In the genomic region with DNA sequence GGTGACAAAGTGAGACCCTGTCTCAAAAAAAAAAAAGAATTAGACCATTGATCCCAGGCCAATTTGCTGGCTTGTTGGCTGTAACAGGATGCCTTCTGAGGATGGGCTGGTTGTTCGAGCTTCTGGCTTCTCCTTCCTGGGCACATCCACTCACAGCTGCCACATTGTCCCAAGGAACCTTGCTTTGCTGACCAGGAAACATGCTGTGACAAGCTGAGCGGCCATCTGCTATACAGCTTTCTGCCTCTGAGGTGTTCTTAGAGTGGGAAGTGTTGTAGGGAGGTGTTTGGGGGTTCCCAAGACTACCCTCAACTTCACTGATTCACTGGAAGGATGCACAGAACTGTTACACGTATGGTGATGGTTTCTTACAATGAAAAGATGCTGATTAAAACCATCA, we compare ENCODE assay signal across 28 cellular contexts.
"Had no signal": no experiment of that assay in that cellular context is flagged by ENCODE, and none has a peak within 500 bp of the region (broad histone marks: within the 10 kb centered on the region; RNA-seq: fewer than 3 reads in every experiment).

No MANE protein-coding gene starts in this region.

- DNase-seq: dermis blood vessel endothelial cell; effector memory CD4-positive, alpha-beta T cell; foreskin keratinocyte; glutamatergic neuron; heart right ventricle; hypothalamus; immature natural killer cell; islet precursor cell; left ventricle myocardium superior; lower lobe of right lung; naive thymus-derived CD8-positive, alpha-beta T cell; pancreas; right lobe of liver; stimulated activated CD4-positive, alpha-beta T cell treated with anti-CD3 and anti-CD28 coated beads, Interleukin-12 subunit alpha, Interleukin-12 subunit beta, amount 100 ng/mL, for 4 hours; stimulated activated CD4-positive, alpha-beta T cell treated with anti-CD3 and anti-CD28 coated beads, Interleukin-1b, Interleukin-23, amount 100 ng/mL, for 48 hours; stimulated activated CD4-positive, alpha-beta T cell treated with anti-CD3 and anti-CD28 coated beads, Interleukin-4, amount 100 ng/mL, for 1 hour; stimulated activated naive CD8-positive, alpha-beta T cell treated with anti-CD3 and anti-CD28 coated beads, Interleukin-15, Interleukin-2, amounts not matched to agents 100 U/mL and 50 U/mL, for 24 hours had no signal

- FAIRE-seq: endothelial cell of umbilical vein, pancreas, small intestine had no signal

- H3K4me3 ChIP-seq: coronary artery, esophagus muscularis mucosa, gastroesophageal sphincter, heart right ventricle, lower lobe of right lung, pancreas, right lobe of liver, thoracic aorta, tibial nerve, vagina had no signal

- H3K27me3 ChIP-seq: esophagus muscularis mucosa, foreskin keratinocyte, gastroesophageal sphincter, heart right ventricle, neutrophil, pancreas, right lobe of liver, tibial nerve, vagina had no signal

- H3K27ac Mint-ChIP-seq: stimulated activated memory B cell treated with anti-CD40 and anti-IgM and Interleukin-4, amounts not matched to agents 10 μg/mL and 1 μg/mL and 100 μg/mL, for 72 hours had no signal

- ATAC-seq: foreskin keratinocyte; gastroesophageal sphincter; heart right ventricle; left ventricle myocardium superior; naive thymus-derived CD8-positive, alpha-beta T cell; pancreas; right lobe of liver; stimulated activated memory B cell treated with anti-CD40 and anti-IgM and Interleukin-4, amounts not matched to agents 10 μg/mL and 1 μg/mL and 100 μg/mL, for 72 hours; stimulated activated naive CD8-positive, alpha-beta T cell treated with anti-CD3 and anti-CD28 coated beads, Interleukin-15, Interleukin-2, amounts not matched to agents 100 U/mL and 50 U/mL, for 24 hours had no signal

- H3K4me3 Mint-ChIP-seq: naive thymus-derived CD8-positive, alpha-beta T cell; neural crest cell; stimulated activated memory B cell treated with anti-CD40 and anti-IgM and Interleukin-4, amounts not matched to agents 10 μg/mL and 1 μg/mL and 100 μg/mL, for 72 hours had no signal

- H3K27ac ChIP-seq: coronary artery, esophagus muscularis mucosa, foreskin keratinocyte, neutrophil, pancreas, thoracic aorta had no signal

- H3K27me3 Mint-ChIP-seq: naive thymus-derived CD8-positive, alpha-beta T cell; stimulated activated memory B cell treated with anti-CD40 and anti-IgM and Interleukin-4, amounts not matched to agents 10 μg/mL and 1 μg/mL and 100 μg/mL, for 72 hours had no signal

- H3K9me3 Mint-ChIP-seq: immature natural killer cell; naive thymus-derived CD8-positive, alpha-beta T cell; neural crest cell; stimulated activated memory B cell treated with anti-CD40 and anti-IgM and Interleukin-4, amounts not matched to agents 10 μg/mL and 1 μg/mL and 100 μg/mL, for 72 hours had no signal

- H3K9me3 ChIP-seq: esophagus muscularis mucosa, gastroesophageal sphincter, heart right ventricle, lower lobe of right lung, neutrophil, pancreas, right lobe of liver, thoracic aorta, tibial nerve, vagina had no signal
